Comparison of ENCODE assay signal across 1 cellular context in genomic region chr5:116699348-116699747, GRCh38.
TF ChIP-seq lines count a peak whose summit lies in the region.

No MANE protein-coding gene starts in this region.

TF ChIP-seq in SK-N-SH, 30 proteins besides CTCF, POLR2A, EP300 and RAD21 (continued from another document):
- TF ChIP-seq NFIC (IDR thresholded peaks at IDR 0.05; ENCODE audit: borderline replicate concordance) (no peak), USF2 (IDR thresholded peaks at IDR 0.05; ENCODE audit: borderline replicate concordance, low read depth, low read length) (no peak), FOXM1 (IDR thresholded peaks at IDR 0.05; ENCODE audit: low read depth) (no peak), MEF2A (IDR thresholded peaks at IDR 0.05; ENCODE audit: borderline replicate concordance, low read depth) (no peak), JUND (IDR thresholded peaks at IDR 0.05) (no peak)
